Comparison of ENCODE assay signal across 15 cellular contexts in the genomic region with DNA sequence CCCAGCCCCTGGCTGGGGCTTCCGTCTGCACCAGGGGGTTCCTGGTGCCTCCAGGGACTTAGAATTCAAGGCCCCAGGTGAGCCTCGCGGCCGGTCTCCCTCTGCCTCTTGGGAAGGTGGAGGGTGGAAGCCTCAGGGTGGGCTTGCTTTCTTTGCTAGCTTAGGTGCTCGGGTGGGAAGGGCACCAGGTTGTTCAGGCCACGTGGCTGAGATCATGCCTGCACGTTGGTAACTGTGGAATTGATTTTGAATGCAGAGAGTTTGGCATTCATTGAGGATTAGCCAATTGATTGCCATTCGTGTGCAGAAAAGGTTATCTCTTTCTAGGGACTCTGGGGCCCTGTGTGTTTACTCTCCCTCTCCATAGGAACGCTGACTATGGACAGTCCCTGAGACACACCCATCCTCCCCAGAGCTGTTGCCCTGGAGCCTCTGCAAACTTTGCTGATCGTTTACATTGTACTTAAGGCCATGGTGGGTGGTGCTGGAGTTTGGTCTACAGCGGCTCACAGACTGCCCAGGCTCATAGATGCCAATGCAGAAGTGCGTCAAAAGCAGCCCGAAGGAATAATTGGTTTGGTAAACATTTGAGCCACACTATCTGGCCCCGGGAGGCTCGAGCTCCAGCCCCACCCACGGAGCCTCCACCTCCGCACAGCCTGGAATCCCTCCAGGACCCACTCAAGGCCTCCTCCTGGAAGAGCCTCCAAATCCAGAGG.
A peak's percentile ranks its signal among the peaks of the same experiment; 100 is the strongest.
DNase-seq lines count a peak whose midpoint lies in the region; ATAC-seq and TF ChIP-seq lines count a peak whose summit lies in the region.
"Had no signal": no experiment of that assay in that cellular context is flagged by ENCODE, and none has a peak within 500 bp of the region (broad histone marks: within the 10 kb centered on the region; RNA-seq: fewer than 3 reads in every experiment).

No MANE protein-coding gene starts in this region.

- H3K27me3 ChIP-seq in iPS-20b (ENCODE audit: insufficient read depth, low read length) (peaks cover 9% of the 10 kb centered on the region; the same call in 1 of the 2 replicates), HAP-1 (ENCODE audit: low read depth) (no peaks in the 10 kb centered on the region)
- H3K27me3 ChIP-seq: uterus had no signal

- peaks cover 18% of the 10 kb centered on the region; the same call in 1 of the 2 replicates for H3K4me1 ChIP-seq in iPS-20b (ENCODE audit: insufficient read depth, low read length)
- no peaks in the 10 kb centered on the region for H3K4me1 ChIP-seq in HAP-1
- H3K4me1 ChIP-seq: SJCRH30, uterus had no signal

- POLR2A ChIA-PET in MCF 10A (lab: Yijun Ruan, JAX): no interaction called here

- intact Hi-C loops in posterior vena cava (cut with DNase I): no loop called here
- intact Hi-C loops in MCF 10A (cut with micrococcal nuclease): no loop called here

- H3K36me3 Mint-ChIP-seq in MCF 10A (ENCODE audit: insufficient read depth, unreplicated experiment): no peaks in the 10 kb centered on the region

- DNase-seq in ELF-1 (ENCODE audit: low read depth, low spot score) (peak; percentile 64), NCI-H2029 (lab: John Stamatoyannopoulos, UW) (peak; percentile 8), posterior vena cava (ENCODE audit: low spot score) (peak; percentile 46), MCF 10A (ENCODE audit: unreplicated experiment) (no peak), HAP-1 (ENCODE audit: low spot score in 2 of 2) (no peak)
- no peak for DNase-seq in activated CD4-positive, CD25-positive, alpha-beta regulatory T cell treated with anti-CD3 and anti-CD28 coated beads, Interleukin-2, amount 50 U/mL, for 72 hours
- DNase-seq: activated CD8-positive, alpha-beta T cell treated with anti-CD3 and anti-CD28 coated beads, Interleukin-2, amount 10 ng/mL, durations not matched to agents 7 days and 5 days; activated gamma-delta T cell; Karpas-422; NCI-H2081 treated with DMSO at 0.1 percent for 48 hours; stimulated activated CD4-positive, alpha-beta T cell treated with anti-CD3 and anti-CD28 coated beads, Interleukin-2, amount 100 ng/mL, for 48 hours; uterus had no signal

- no peak overlapping the region for H3K27ac Mint-ChIP-seq in MCF 10A (ENCODE audit: low read depth, unreplicated experiment)
- H3K27ac Mint-ChIP-seq: activated CD8-positive, alpha-beta T cell treated with anti-CD3 and anti-CD28 coated beads, Interleukin-2, amount 10 ng/mL, durations not matched to agents 7 days and 5 days had no signal

- H3K4me3 Mint-ChIP-seq in MCF 10A (ENCODE audit: unreplicated experiment): no peak overlapping the region
- H3K4me3 Mint-ChIP-seq: activated CD8-positive, alpha-beta T cell treated with anti-CD3 and anti-CD28 coated beads, Interleukin-2, amount 10 ng/mL, durations not matched to agents 7 days and 5 days had no signal

- no peaks in the 10 kb centered on the region for H3K36me3 ChIP-seq in iPS-20b (ENCODE audit: insufficient read depth, low read depth, low read length)
- no peaks in the 10 kb centered on the region for H3K36me3 ChIP-seq in HAP-1 (replicated peaks)
- H3K36me3 ChIP-seq: SJCRH30, uterus had no signal

- in situ Hi-C loops in HAP-1 (cut with MboI; ENCODE audit: low sequenced_read_pairs): no loop called here

- no peaks in the 10 kb centered on the region for H3K27me3 Mint-ChIP-seq in MCF 10A (ENCODE audit: insufficient read depth, unreplicated experiment)

- peaks cover 22% of the 10 kb centered on the region for H3K9me3 Mint-ChIP-seq in MCF 10A (ENCODE audit: unreplicated experiment)

- no peaks in the 10 kb centered on the region for H3K4me1 Mint-ChIP-seq in MCF 10A (ENCODE audit: insufficient read depth, unreplicated experiment)

- BruUV-seq in MCF 10A (replicated peaks; lab: Mats Ljungman, UMichigan): no TSS peak

- H3K9ac ChIP-seq in iPS-20b (ENCODE audit: low read depth, low read length): peak overlapping the region; percentile 23; the same call in 1 of the 2 replicates

- CTCF ChIA-PET in MCF 10A (lab: Yijun Ruan, JAX): no interaction called here

- H3K9me3 ChIP-seq in iPS-20b (ENCODE audit: insufficient read depth, low read depth, low read length) (no peaks in the 10 kb centered on the region), HAP-1 (no peaks in the 10 kb centered on the region)
- H3K9me3 ChIP-seq: SJCRH30, uterus had no signal

- H3K27ac ChIP-seq in iPS-20b (ENCODE audit: low read length): peak overlapping the region; percentile 49
- H3K27ac ChIP-seq: SJCRH30, uterus had no signal

- H3K4me3 ChIP-seq in iPS-20b (ENCODE audit: low read length) (peak overlapping the region; percentile 26; the same call in 1 of the 2 replicates), HAP-1 (no peak overlapping the region)
- H3K4me3 ChIP-seq: SJCRH30, uterus had no signal

- no peak for ATAC-seq in GM21360 (IDR thresholded peaks at IDR 0.05; ENCODE audit: unreplicated experiment)
- ATAC-seq: activated CD8-positive, alpha-beta T cell treated with anti-CD3 and anti-CD28 coated beads, Interleukin-2, amount 10 ng/mL, durations not matched to agents 7 days and 5 days had no signal

- no peak for TF ChIP-seq CTCF in MCF 10A (IDR thresholded peaks at IDR 0.05; ENCODE audit: unreplicated experiment)

Comparison
In these comparisons a context has a peak if more than half of its experiments do, and no peak if none do; other contexts are left out.
1. DNase-seq: peak in ELF-1 (single experiment), NCI-H2029 (single experiment) and posterior vena cava (single experiment); none in MCF 10A (single experiment), HAP-1 (0 of 2) and activated CD4-positive, CD25-positive, alpha-beta regulatory T cell treated with anti-CD3 and anti-CD28 coated beads, Interleukin-2, amount 50 U/mL, for 72 hours (single experiment).